ENCODE assay signal across 9 cellular contexts in genomic region chrX:139194571-139195280, GRCh38.
DNase-seq lines count a peak whose midpoint lies in the region; ATAC-seq and TF ChIP-seq lines count a peak whose summit lies in the region.
"Had no signal": no experiment of that assay in that cellular context is flagged by ENCODE, and none has a peak within 500 bp of the region (broad histone marks: within the 10 kb centered on the region; RNA-seq: fewer than 3 reads in every experiment).

No MANE protein-coding gene starts in this region.

- POLR2A ChIA-PET in HEK293T (lab: Yijun Ruan, JAX), result no interaction called here

- TF ChIP-seq CTCF in AG10803 (conservative IDR thresholded peaks at IDR 0.05; ENCODE audit: low read length) (no peak), HL-60 (IDR thresholded peaks at IDR 0.05; ENCODE audit: insufficient read depth, low read length) (no peak), endothelial cell (IDR thresholded peaks at IDR 0.05; ENCODE audit: unreplicated experiment) (no peak)

- H3K4me3 Mint-ChIP-seq in endothelial cell (ENCODE audit: unreplicated experiment), result peak overlapping the region; percentile 56

- no peak for DNase-seq in AG10803 (ENCODE audit: low read depth)
- no peak for DNase-seq in HL-60 (ENCODE audit: low read depth in 1 of 2, low spot score in 1 of 2)
- peak; percentile 5 for DNase-seq in endothelial cell (ENCODE audit: low spot score)
- peak; percentile 46 for DNase-seq in myocyte (ENCODE audit: low read depth)
- no peak for DNase-seq in NCI-H1694 treated with DMSO at 0.1 percent for 48 hours (lab: John Stamatoyannopoulos, UW)
- no peak for DNase-seq in HEK293T (ENCODE audit: extremely low spot score)
- DNase-seq in NCI-H2196 (lab: John Stamatoyannopoulos, UW; ENCODE audit: unreplicated experiment), result no peak
- DNase-seq: NCI-H446 treated with DMSO at 0.1 percent for 48 hours had no signal

- H3K27ac ChIP-seq in HL-60 (replicated peaks), result no peak overlapping the region

- peaks cover 5% of the 10 kb centered on the region for H3K27me3 ChIP-seq in HL-60 (ENCODE audit: insufficient read depth, poor library complexity, severe bottlenecking)

- H3K9me3 Mint-ChIP-seq in endothelial cell (ENCODE audit: unreplicated experiment), result no peaks in the 10 kb centered on the region

- H3K4me3 ChIP-seq in AG10803 (ENCODE audit: low read length), result peak overlapping the region; percentile 49
- H3K4me3 ChIP-seq in HL-60 (replicated peaks; ENCODE audit: insufficient read depth, low read length), result peak overlapping the region; percentile 22

- CTCF ChIA-PET in HEK293T (lab: Yijun Ruan, JAX), result no interaction called here

- peaks cover 8% of the 10 kb centered on the region for H3K4me1 Mint-ChIP-seq in endothelial cell (ENCODE audit: unreplicated experiment)

- ATAC-seq in GM18861 (IDR thresholded peaks at IDR 0.05; ENCODE audit: unreplicated experiment), result no peak

- H3K27ac Mint-ChIP-seq in endothelial cell (ENCODE audit: unreplicated experiment), result no peak overlapping the region

- peaks cover 1% of the 10 kb centered on the region for H3K27me3 Mint-ChIP-seq in endothelial cell (ENCODE audit: unreplicated experiment)

- H3K36me3 Mint-ChIP-seq in endothelial cell (ENCODE audit: low read depth, unreplicated experiment), result peaks cover 5% of the 10 kb centered on the region

TF ChIP-seq in HEK293T, 16 proteins besides CTCF, POLR2A, EP300 and RAD21:
- TF ChIP-seq L3MBTL2 (conservative IDR thresholded peaks at IDR 0.05) (no peak), TARDBP (IDR thresholded peaks at IDR 0.05) (no peak), ELF4 (IDR thresholded peaks at IDR 0.05) (no peak), NFRKB (IDR thresholded peaks at IDR 0.05) (no peak), HDGF (IDR thresholded peaks at IDR 0.05; ENCODE audit: borderline replicate concordance) (no peak), ZNF384 (IDR thresholded peaks at IDR 0.05) (no peak), PKNOX1 (IDR thresholded peaks at IDR 0.05) (no peak), BHLHE40 (IDR thresholded peaks at IDR 0.05; ENCODE audit: borderline replicate concordance) (no peak), FOXM1 (IDR thresholded peaks at IDR 0.05; ENCODE audit: borderline replicate concordance) (no peak), CTBP1 (IDR thresholded peaks at IDR 0.05; ENCODE audit: borderline replicate concordance) (no peak), ARNT (IDR thresholded peaks at IDR 0.05) (no peak), FOXA1 (IDR thresholded peaks at IDR 0.05) (no peak), LEF1 (IDR thresholded peaks at IDR 0.05; ENCODE audit: borderline replicate concordance) (no peak), SP1 (IDR thresholded peaks at IDR 0.05) (no peak), SUZ12 (IDR thresholded peaks at IDR 0.05) (no peak), FOXK2 (IDR thresholded peaks at IDR 0.05) (no peak)
TF ChIP-seq in HEK293T: peak in this region for 0.

Comparison
In these comparisons a context has a peak if more than half of its experiments do, and no peak if none do; other contexts are left out.
1. DNase-seq: peak in endothelial cell (single experiment) and myocyte (single experiment); none in AG10803 (single experiment), HL-60 (0 of 2), NCI-H1694 treated with DMSO at 0.1 percent for 48 hours (single experiment), HEK293T (single experiment) and NCI-H2196 (single experiment).